In genomic region chr9:128361296-128361980, GRCh38 we compare ENCODE assay signal across 8 cellular contexts. TPM values are rescaled to one million over a fixed set of nuclear protein-coding genes. Genes with fewer than 3 reads are reported as not detected.
DNase-seq lines count a peak whose midpoint lies in the region; ATAC-seq and TF ChIP-seq lines count a peak whose summit lies in the region.

No MANE protein-coding gene starts in this region.

- no peak for DNase-seq in activated T-cell treated with anti-CD3 and anti-CD28 coated beads, Interleukin-2, amount 50 U/mL, for 4 hours
- DNase-seq in activated T-cell treated with anti-CD3 and anti-CD28 coated beads, Interleukin-2, amount 50 U/mL, for 1 hour = no peak
- no peak for DNase-seq in adipocyte (ENCODE audit: low read depth)
- DNase-seq in lower lobe of right lung = no peak
- no peak for DNase-seq in tibial nerve (ENCODE audit: low spot score in 2 of 2)
- DNase-seq in cerebellum (ENCODE audit: low spot score) = no peak

- peak overlapping the region; percentile 75 for H3K4me3 Mint-ChIP-seq in activated T-cell treated with anti-CD3 and anti-CD28 coated beads, Interleukin-2, amount 50 U/mL, for 4 hours

- H3K36me3 ChIP-seq in adipocyte (ENCODE audit: control insufficient read depth, insufficient read depth, low read length, severe bottlenecking) = peaks cover 5% of the 10 kb centered on the region
- peaks cover 7% of the 10 kb centered on the region for H3K36me3 ChIP-seq in lower lobe of right lung
- peaks cover 0 to 45% (median 0%) of the 10 kb centered on the region in 3 donors for H3K36me3 ChIP-seq in tibial nerve

- peaks cover 3% of the 10 kb centered on the region for H3K36me3 Mint-ChIP-seq in activated T-cell treated with anti-CD3 and anti-CD28 coated beads, Interleukin-2, amount 50 U/mL, for 4 hours (ENCODE audit: insufficient read depth)

- TF ChIP-seq EP300 in tibial nerve (IDR thresholded peaks at IDR 0.05) = no peak

- H3K27ac ChIP-seq in lower lobe of right lung (peak overlapping the region; percentile 69), tibial nerve (peak overlapping the region; percentile 35 to 82 (median 66))

- no peak for TF ChIP-seq POLR2A in tibial nerve (IDR thresholded peaks at IDR 0.05)

- H3K27me3 ChIP-seq in adipocyte (replicated peaks; ENCODE audit: control insufficient read depth, insufficient read depth, low read length) = no peaks in the 10 kb centered on the region
- H3K27me3 ChIP-seq in lower lobe of right lung (ENCODE audit: low read depth) = no peaks in the 10 kb centered on the region
- no peaks in the 10 kb centered on the region for H3K27me3 ChIP-seq in tibial nerve

- WGBS in tibial nerve, 2 donors = 42 to 44% methylated on average over 13 to 14 of the region's 14 CpGs

- peak overlapping the region; percentile 66 for H3K4me3 ChIP-seq in adipocyte (ENCODE audit: low read length)
- H3K4me3 ChIP-seq in lower lobe of right lung = peak overlapping the region; percentile 55
- H3K4me3 ChIP-seq in tibial nerve = peak overlapping the region in 3 of 4 donors; percentile 40 to 52 (median 51)

- H3K4me1 ChIP-seq in adipocyte (ENCODE audit: control insufficient read depth, insufficient read depth, low read length) (peaks cover 17% of the 10 kb centered on the region), lower lobe of right lung (peaks cover 22% of the 10 kb centered on the region), tibial nerve (peaks cover 0 to 32% (median 14%) of the 10 kb centered on the region in 4 donors)

- peak in 1 of 2 donors; percentile 11 for ATAC-seq in activated T-cell treated with anti-CD3 and anti-CD28 coated beads, Interleukin-2, amount 50 U/mL, for 4 hours
- ATAC-seq in lower lobe of right lung (peak in 1 of 2 donors; percentile 18), GM18867 (IDR thresholded peaks at IDR 0.05; ENCODE audit: unreplicated experiment) (no peak), HG03108 (IDR thresholded peaks at IDR 0.05; ENCODE audit: unreplicated experiment) (no peak)

- intact Hi-C loops in lower lobe of right lung (cut with DNase I) = no loop called here

- no peaks in the 10 kb centered on the region for H3K9me3 Mint-ChIP-seq in activated T-cell treated with anti-CD3 and anti-CD28 coated beads, Interleukin-2, amount 50 U/mL, for 4 hours

- peaks cover 5% of the 10 kb centered on the region for H3K4me1 Mint-ChIP-seq in activated T-cell treated with anti-CD3 and anti-CD28 coated beads, Interleukin-2, amount 50 U/mL, for 4 hours (ENCODE audit: low read depth)

- no peak for TF ChIP-seq CTCF in lower lobe of right lung (IDR thresholded peaks at IDR 0.05)
- no peak for TF ChIP-seq CTCF in tibial nerve (IDR thresholded peaks at IDR 0.05)

- no peaks in the 10 kb centered on the region for H3K27me3 Mint-ChIP-seq in activated T-cell treated with anti-CD3 and anti-CD28 coated beads, Interleukin-2, amount 50 U/mL, for 4 hours (ENCODE audit: low read depth)

- H3K9me3 ChIP-seq in adipocyte (ENCODE audit: control insufficient read depth, low read length) (no peaks in the 10 kb centered on the region), lower lobe of right lung (no peaks in the 10 kb centered on the region), tibial nerve (no peaks in the 10 kb centered on the region)

- peak overlapping the region; percentile 63 for H3K9ac ChIP-seq in adipocyte (ENCODE audit: low read length)

RNA-seq across cellular contexts. Expression of gene URM1, which starts 9.7 kb away (rescaled TPM):
- 100 to 1,000 TPM in 2 of 3 donors, 10 to 100 TPM in 1; 93.3 to 106 (median 104) TPM for total RNA-seq in activated T-cell treated with anti-CD3 and anti-CD28 coated beads, Interleukin-2, amount 50 U/mL, for 4 hours
- total RNA-seq in lower lobe of right lung (49.0 TPM), tibial nerve (10 to 100 TPM; 18.1 to 25.5 (median 23.2) TPM), cerebellum (13.3 TPM)

RNA-seq across cellular contexts. Expression of gene SLC27A4, which starts 21.1 kb away (rescaled TPM):
- 10 to 100 TPM; 51.3 to 59.0 (median 56.0) TPM for total RNA-seq in activated T-cell treated with anti-CD3 and anti-CD28 coated beads, Interleukin-2, amount 50 U/mL, for 4 hours
- total RNA-seq in lower lobe of right lung = 19.5 TPM
- 10 to 100 TPM; 13.5 to 33.3 (median 18.0) TPM for total RNA-seq in tibial nerve
- total RNA-seq in cerebellum = 20.1 TPM

RNA-seq across cellular contexts. Expression of gene COQ4, which starts 38.8 kb away (rescaled TPM):
- total RNA-seq in activated T-cell treated with anti-CD3 and anti-CD28 coated beads, Interleukin-2, amount 50 U/mL, for 4 hours = 10 to 100 TPM; 60.7 to 63.9 (median 62.4) TPM
- total RNA-seq in lower lobe of right lung (35.9 TPM), tibial nerve (10 to 100 TPM; 50.5 to 71.7 (median 65.5) TPM), cerebellum (33.6 TPM)

RNA-seq across cellular contexts. Expression of gene TRUB2, which starts 39.2 kb away (rescaled TPM):
- total RNA-seq in activated T-cell treated with anti-CD3 and anti-CD28 coated beads, Interleukin-2, amount 50 U/mL, for 4 hours = 10 to 100 TPM; 64.6 to 71.7 (median 69.7) TPM
- total RNA-seq in lower lobe of right lung (18.1 TPM), tibial nerve (10 to 100 TPM in 1 of 4 donors, 1 to 10 TPM in 3; 7.2 to 18.3 (median 9.2) TPM), cerebellum (12.8 TPM)

RNA-seq across cellular contexts. Expression of gene CERCAM, which starts 59.2 kb away (rescaled TPM):
- total RNA-seq in activated T-cell treated with anti-CD3 and anti-CD28 coated beads, Interleukin-2, amount 50 U/mL, for 4 hours = under 1 TPM; 0.30 to 0.63 (median 0.34) TPM
- total RNA-seq in lower lobe of right lung (11.2 TPM), tibial nerve (10 to 100 TPM; 23.7 to 48.2 (median 31.6) TPM), cerebellum (11.5 TPM)
